Comparison of ENCODE assay signal across 1 cellular context in genomic region chr17:32503251-32504165, GRCh38.
TF ChIP-seq lines count a peak whose summit lies in the region.

No MANE protein-coding gene starts in this region.

TF ChIP-seq in SK-N-SH, 30 proteins besides CTCF, POLR2A, EP300 and RAD21 (continued from another document):
- TF ChIP-seq IRF3 (IDR thresholded peaks at IDR 0.05; ENCODE audit: low read depth, low read length): no peak
- TF ChIP-seq EZH2phosphoT487 (IDR thresholded peaks at IDR 0.05; ENCODE audit: borderline replicate concordance, low read depth): no peak
- TF ChIP-seq RFX5 (IDR thresholded peaks at IDR 0.05; ENCODE audit: low read length): no peak
- TF ChIP-seq, protein P1, sequence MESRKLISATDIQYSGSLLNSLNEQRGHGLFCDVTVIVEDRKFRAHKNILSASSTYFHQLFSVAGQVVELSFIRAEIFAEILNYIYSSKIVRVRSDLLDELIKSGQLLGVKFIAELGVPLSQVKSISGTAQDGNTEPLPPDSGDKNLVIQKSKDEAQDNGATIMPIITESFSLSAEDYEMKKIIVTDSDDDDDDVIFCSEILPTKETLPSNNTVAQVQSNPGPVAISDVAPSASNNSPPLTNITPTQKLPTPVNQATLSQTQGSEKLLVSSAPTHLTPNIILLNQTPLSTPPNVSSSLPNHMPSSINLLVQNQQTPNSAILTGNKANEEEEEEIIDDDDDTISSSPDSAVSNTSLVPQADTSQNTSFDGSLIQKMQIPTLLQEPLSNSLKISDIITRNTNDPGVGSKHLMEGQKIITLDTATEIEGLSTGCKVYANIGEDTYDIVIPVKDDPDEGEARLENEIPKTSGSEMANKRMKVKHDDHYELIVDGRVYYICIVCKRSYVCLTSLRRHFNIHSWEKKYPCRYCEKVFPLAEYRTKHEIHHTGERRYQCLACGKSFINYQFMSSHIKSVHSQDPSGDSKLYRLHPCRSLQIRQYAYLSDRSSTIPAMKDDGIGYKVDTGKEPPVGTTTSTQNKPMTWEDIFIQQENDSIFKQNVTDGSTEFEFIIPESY (IDR thresholded peaks at IDR 0.05; ENCODE audit: borderline replicate concordance, low read depth): no peak
- TF ChIP-seq RXRA (IDR thresholded peaks at IDR 0.05; ENCODE audit: borderline replicate concordance, low read depth): no peak
- no peak for TF ChIP-seq TCF12 (IDR thresholded peaks at IDR 0.05)
